ENCODE assay signal across 17 cellular contexts in the genomic region with DNA sequence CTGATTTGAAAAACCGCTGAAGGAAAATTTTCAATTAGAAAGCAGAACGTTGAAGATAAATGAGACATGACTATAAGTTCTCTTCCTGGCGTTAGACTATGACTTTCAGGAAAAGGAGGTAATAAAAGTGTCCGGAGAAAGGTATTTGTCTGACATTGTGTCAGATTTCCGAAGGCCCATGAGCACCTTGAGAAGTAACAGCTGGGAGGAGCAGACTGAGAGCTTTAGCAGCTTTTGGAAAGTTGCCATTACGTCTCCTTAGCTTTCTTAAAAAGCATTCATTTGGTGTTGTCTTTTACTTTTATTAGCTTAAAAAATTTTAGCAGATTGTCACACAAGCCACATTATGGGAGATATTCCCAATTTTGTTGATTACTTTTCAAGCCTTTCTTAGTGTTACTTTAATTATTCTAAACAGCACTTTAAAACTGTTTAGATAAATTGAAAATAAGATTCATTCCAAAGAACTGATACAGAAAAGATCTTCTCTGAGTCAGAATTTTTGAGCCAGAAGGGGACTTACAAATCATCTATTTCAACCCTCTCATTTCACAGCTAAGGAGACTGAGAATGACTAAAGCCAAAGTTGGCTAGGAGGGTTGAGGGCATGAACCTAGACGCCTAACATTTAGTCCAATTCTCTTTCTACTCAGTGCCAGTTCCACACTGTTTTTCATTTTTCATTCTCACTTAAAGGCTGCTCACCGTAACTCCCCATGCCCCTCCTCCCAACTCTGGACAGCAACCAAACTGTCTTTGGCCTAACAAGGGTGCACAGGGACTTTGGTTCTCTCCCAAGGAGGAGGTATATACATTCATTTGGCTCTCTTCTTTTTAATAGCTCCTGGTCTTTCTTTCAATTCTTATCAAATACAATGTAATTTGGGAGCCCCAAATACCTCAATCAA.
DNase-seq lines count a peak whose midpoint lies in the region; TF ChIP-seq lines count a peak whose summit lies in the region.
"Had no signal": no experiment of that assay in that cellular context is flagged by ENCODE, and none has a peak within 500 bp of the region (broad histone marks: within the 10 kb centered on the region; RNA-seq: fewer than 3 reads in every experiment).

No MANE protein-coding gene starts in this region.

- no peak overlapping the region for H3K18ac ChIP-seq in mesenchymal stem cell (ENCODE audit: low read depth in 1 of 2, low read length in 2 of 2)

- H3K23ac ChIP-seq in mesenchymal stem cell (ENCODE audit: low read length in 2 of 2), result no peak overlapping the region

- H3K4me1 ChIP-seq in adipocyte (ENCODE audit: control insufficient read depth, insufficient read depth, low read length), result peaks cover 12% of the 10 kb centered on the region
- no peaks in the 10 kb centered on the region for H3K4me1 ChIP-seq in mesenchymal stem cell (ENCODE audit: control insufficient read depth, insufficient read depth, low read depth, low read length)

- H3K4ac ChIP-seq in mesenchymal stem cell (ENCODE audit: low read depth in 1 of 2, low read length in 2 of 2), result no peak overlapping the region

- no peak overlapping the region for H3K14ac ChIP-seq in mesenchymal stem cell (ENCODE audit: low read length in 2 of 2)

- no peak overlapping the region for H3K27ac ChIP-seq in mesenchymal stem cell (ENCODE audit: low read length, poor library complexity, severe bottlenecking)

- no peak for TF ChIP-seq CTCF in AG10803 (conservative IDR thresholded peaks at IDR 0.05; ENCODE audit: low read length)

- H3K27me3 ChIP-seq in adipocyte (replicated peaks; ENCODE audit: control insufficient read depth, insufficient read depth, low read length) (no peaks in the 10 kb centered on the region), mesenchymal stem cell (ENCODE audit: control insufficient read depth in 1 of 2, insufficient read depth in 1 of 2, low read length in 2 of 2) (no peaks in the 10 kb centered on the region)

- no peak overlapping the region for H2BK15ac ChIP-seq in mesenchymal stem cell (ENCODE audit: low read depth, poor library complexity, severe bottlenecking)

- peak overlapping the region; percentile 43 for H3K9ac ChIP-seq in adipocyte (ENCODE audit: low read length)
- H3K9ac ChIP-seq in mesenchymal stem cell (ENCODE audit: low read length), result peak overlapping the region; percentile 45

- H2AFZ ChIP-seq in mesenchymal stem cell (ENCODE audit: low read depth, low read length), result no peak overlapping the region

- H3K4me3 ChIP-seq in AG10803 (ENCODE audit: low read length) (no peak overlapping the region), adipocyte (ENCODE audit: low read length) (peak overlapping the region; percentile 54), mesenchymal stem cell (ENCODE audit: insufficient read depth in 1 of 2, low read depth in 1 of 2, low read length in 2 of 2) (peak overlapping the region in 1 of 2 experiments; percentile 5)
- H3K4me3 ChIP-seq: K562 had no signal

- no peak overlapping the region for H3K4me2 ChIP-seq in mesenchymal stem cell (ENCODE audit: low read length, poor library complexity, severe bottlenecking)

- H3K36me3 ChIP-seq in adipocyte (ENCODE audit: control insufficient read depth, insufficient read depth, low read length, severe bottlenecking) (no peaks in the 10 kb centered on the region), mesenchymal stem cell (ENCODE audit: control insufficient read depth in 1 of 2, insufficient read depth in 2 of 2, low read depth in 1 of 2, low read length in 2 of 2) (no peaks in the 10 kb centered on the region)

- H4K8ac ChIP-seq in mesenchymal stem cell (ENCODE audit: low read length), result no peak overlapping the region

- no peaks in the 10 kb centered on the region for H3K79me1 ChIP-seq in mesenchymal stem cell (replicated peaks; ENCODE audit: low read length, poor library complexity, severe bottlenecking)

- peak; percentile 27 for DNase-seq in AG10803 (ENCODE audit: low read depth)
- DNase-seq in GM03348 (ENCODE audit: low spot score), result peak; percentile 28
- no peak for DNase-seq in adipocyte (ENCODE audit: low read depth)
- DNase-seq in mesenchymal stem cell, result peak; percentile 9
- DNase-seq in HPDE6-E6E7 (ENCODE audit: extremely low spot score), result no peak
- no peak for DNase-seq in DMS53 treated with DMSO at 0.1 percent for 48 hours (lab: John Stamatoyannopoulos, UW; ENCODE audit: unreplicated experiment)
- no peak for DNase-seq in T-helper 2 cell
- DNase-seq: activated CD4-positive, CD25-positive, alpha-beta regulatory T cell treated with anti-CD3 and anti-CD28 coated beads, Interleukin-2, amount 50 U/mL, for 72 hours; activated CD8-positive, alpha-beta T cell treated with anti-CD3 and anti-CD28 coated beads, Interleukin-2, amount 10 ng/mL, durations not matched to agents 7 days and 5 days; activated T-cell treated with anti-CD3 and anti-CD28 coated beads, Interleukin-2, amount 50 U/mL, for 24 hours; AML-193; effector memory CD4-positive, alpha-beta T cell; glutamatergic neuron; NCI-H1694 treated with DMSO at 0.1 percent for 48 hours; posterior cingulate gyrus; T1000 had no signal

- H4K91ac ChIP-seq in mesenchymal stem cell (ENCODE audit: low read length), result no peak overlapping the region

- H2BK12ac ChIP-seq in mesenchymal stem cell (ENCODE audit: low read length in 2 of 2), result no peak overlapping the region

- H2BK5ac ChIP-seq in mesenchymal stem cell (ENCODE audit: low read depth, low read length, poor library complexity, severe bottlenecking), result no peak overlapping the region

- no peak overlapping the region for H2AK5ac ChIP-seq in mesenchymal stem cell (ENCODE audit: low read length, severe bottlenecking)

- H3K9me3 ChIP-seq in adipocyte (ENCODE audit: control insufficient read depth, low read length) (no peaks in the 10 kb centered on the region), mesenchymal stem cell (ENCODE audit: control insufficient read depth, low read length) (no peaks in the 10 kb centered on the region)

- no peak overlapping the region for H2BK120ac ChIP-seq in mesenchymal stem cell (ENCODE audit: low read depth, low read length)

- WGBS in mesenchymal stem cell, result 57% methylated on average over 7 of the region's 8 CpGs

Comparison
In these comparisons a context has a peak if more than half of its experiments do, and no peak if none do; other contexts are left out.
1. DNase-seq: peak in AG10803 (single experiment), GM03348 (single experiment) and mesenchymal stem cell (single experiment); none in adipocyte (single experiment), HPDE6-E6E7 (single experiment), DMS53 treated with DMSO at 0.1 percent for 48 hours (single experiment) and T-helper 2 cell (0 of 5).